2 cellular contexts compared by ENCODE assay signal in the genomic region with DNA sequence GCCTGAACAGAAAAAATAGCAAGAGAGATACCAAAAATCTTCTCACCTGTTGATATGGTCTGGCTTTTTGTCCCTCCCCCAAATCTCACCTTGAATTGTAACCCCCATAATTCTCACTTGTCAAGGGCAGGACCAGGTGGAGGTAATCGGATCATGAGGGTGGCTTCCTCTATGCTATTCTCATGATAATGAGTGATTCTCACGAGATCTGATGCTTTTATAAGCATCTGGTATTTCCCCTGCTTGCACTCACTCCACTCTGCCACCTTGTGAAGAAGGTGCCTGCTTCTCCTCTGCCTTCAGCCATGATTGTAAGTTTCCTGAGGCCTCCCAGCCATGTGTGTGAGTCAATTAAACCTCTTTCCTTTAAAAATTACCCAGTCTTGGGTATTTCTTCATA.
TF ChIP-seq lines count a peak whose summit lies in the region.

No MANE protein-coding gene starts in this region.

TF ChIP-seq in GM23338, 12 proteins besides CTCF, POLR2A, EP300 and RAD21 (continues in another document):
- no peak for TF ChIP-seq POLR2AphosphoS5 (IDR thresholded peaks at IDR 0.05; ENCODE audit: low read depth)
- no peak for TF ChIP-seq EZH2phosphoT487 (IDR thresholded peaks at IDR 0.05; ENCODE audit: unreplicated experiment)
- no peak for TF ChIP-seq NANOG (IDR thresholded peaks at IDR 0.05; ENCODE audit: borderline replicate concordance)
- TF ChIP-seq JUNB (IDR thresholded peaks at IDR 0.05; ENCODE audit: unreplicated experiment) = no peak
- TF ChIP-seq, protein P1, sequence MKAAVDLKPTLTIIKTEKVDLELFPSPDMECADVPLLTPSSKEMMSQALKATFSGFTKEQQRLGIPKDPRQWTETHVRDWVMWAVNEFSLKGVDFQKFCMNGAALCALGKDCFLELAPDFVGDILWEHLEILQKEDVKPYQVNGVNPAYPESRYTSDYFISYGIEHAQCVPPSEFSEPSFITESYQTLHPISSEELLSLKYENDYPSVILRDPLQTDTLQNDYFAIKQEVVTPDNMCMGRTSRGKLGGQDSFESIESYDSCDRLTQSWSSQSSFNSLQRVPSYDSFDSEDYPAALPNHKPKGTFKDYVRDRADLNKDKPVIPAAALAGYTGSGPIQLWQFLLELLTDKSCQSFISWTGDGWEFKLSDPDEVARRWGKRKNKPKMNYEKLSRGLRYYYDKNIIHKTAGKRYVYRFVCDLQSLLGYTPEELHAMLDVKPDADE (IDR thresholded peaks at IDR 0.05) = no peak
- TF ChIP-seq ZNF331 (CRISPR knock-in tag; IDR thresholded peaks at IDR 0.05; ENCODE audit: low read depth) = no peak
- no peak for TF ChIP-seq CREB1 (CRISPR knock-in tag; IDR thresholded peaks at IDR 0.05; ENCODE audit: low read depth)
- TF ChIP-seq ZNF462 (CRISPR knock-in tag; IDR thresholded peaks at IDR 0.05) = no peak
- TF ChIP-seq STAT1 (IDR thresholded peaks at IDR 0.05; ENCODE audit: unreplicated experiment) = no peak
- TF ChIP-seq ZNF114 (CRISPR knock-in tag; IDR thresholded peaks at IDR 0.05) = no peak
- TF ChIP-seq EZH2 (IDR thresholded peaks at IDR 0.05; ENCODE audit: low read depth, unreplicated experiment) = no peak

TF ChIP-seq in GM12878, 131 proteins besides CTCF, POLR2A, EP300 and RAD21:
- TF ChIP-seq PAX5 (IDR thresholded peaks at IDR 0.05; ENCODE audit: borderline replicate concordance, low read depth, low read length) = no peak
- peak; percentile 60; the same call in 1 of the 2 replicates for TF ChIP-seq CHD2 (IDR thresholded peaks at IDR 0.05; ENCODE audit: borderline replicate concordance, low read depth, low read length)
- TF ChIP-seq BRCA1 (IDR thresholded peaks at IDR 0.05; ENCODE audit: low read depth, low read length) = 0 out of 2 replicates have a peak, but pooled peaks have one; percentile 34
- TF ChIP-seq, protein P2, sequence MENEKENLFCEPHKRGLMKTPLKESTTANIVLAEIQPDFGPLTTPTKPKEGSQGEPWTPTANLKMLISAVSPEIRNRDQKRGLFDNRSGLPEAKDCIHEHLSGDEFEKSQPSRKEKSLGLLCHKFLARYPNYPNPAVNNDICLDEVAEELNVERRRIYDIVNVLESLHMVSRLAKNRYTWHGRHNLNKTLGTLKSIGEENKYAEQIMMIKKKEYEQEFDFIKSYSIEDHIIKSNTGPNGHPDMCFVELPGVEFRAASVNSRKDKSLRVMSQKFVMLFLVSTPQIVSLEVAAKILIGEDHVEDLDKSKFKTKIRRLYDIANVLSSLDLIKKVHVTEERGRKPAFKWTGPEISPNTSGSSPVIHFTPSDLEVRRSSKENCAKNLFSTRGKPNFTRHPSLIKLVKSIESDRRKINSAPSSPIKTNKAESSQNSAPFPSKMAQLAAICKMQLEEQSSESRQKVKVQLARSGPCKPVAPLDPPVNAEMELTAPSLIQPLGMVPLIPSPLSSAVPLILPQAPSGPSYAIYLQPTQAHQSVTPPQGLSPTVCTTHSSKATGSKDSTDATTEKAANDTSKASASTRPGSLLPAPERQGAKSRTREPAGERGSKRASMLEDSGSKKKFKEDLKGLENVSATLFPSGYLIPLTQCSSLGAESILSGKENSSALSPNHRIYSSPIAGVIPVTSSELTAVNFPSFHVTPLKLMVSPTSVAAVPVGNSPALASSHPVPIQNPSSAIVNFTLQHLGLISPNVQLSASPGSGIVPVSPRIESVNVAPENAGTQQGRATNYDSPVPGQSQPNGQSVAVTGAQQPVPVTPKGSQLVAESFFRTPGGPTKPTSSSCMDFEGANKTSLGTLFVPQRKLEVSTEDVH (IDR thresholded peaks at IDR 0.05; ENCODE audit: low read depth, partially characterized antibody) = no peak
- TF ChIP-seq ETV6 (conservative IDR thresholded peaks at IDR 0.05 in 1 of 2, IDR thresholded peaks at IDR 0.05 in 1 of 2; ENCODE audit: borderline replicate concordance in 1 of 2, low read depth in 1 of 2) = no peak
- no peak for TF ChIP-seq CHD1 (IDR thresholded peaks at IDR 0.05; ENCODE audit: low read depth, low read length)
TF ChIP-seq in GM12878: peak in this region for 2.
